ENCODE assay signal across 26 cellular contexts in genomic region chr12:63864456-63864709, GRCh38.
"Had no signal": no experiment of that assay in that cellular context is flagged by ENCODE, and none has a peak within 500 bp of the region (broad histone marks: within the 10 kb centered on the region; RNA-seq: fewer than 3 reads in every experiment).

No MANE protein-coding gene starts in this region.

- H3K27ac ChIP-seq: colonic mucosa, epithelial cell of prostate, gastrocnemius medialis, lower lobe of right lung, neutrophil, parathyroid adenoma, right lobe of liver, testis, tibial nerve, upper lobe of left lung had no signal

- H3K27me3 Mint-ChIP-seq: dendritic cell treated with granulocyte-macrophage colony-stimulating factor and Interleukin-4, amounts not matched to agents 40 ng/mL and 50 ng/mL, for 4 days; progenitor cell of endocrine pancreas had no signal

- H3K4me1 ChIP-seq: colonic mucosa, lower lobe of right lung, testis had no signal

- DNase-seq: colonic mucosa; effector CD8-positive, alpha-beta T cell; endodermal cell; foreskin fibroblast; gastrocnemius medialis; head of caudate nucleus; left ventricle myocardium superior; lower lobe of right lung; natural killer cell; right lobe of liver; stimulated activated CD4-positive, alpha-beta T cell treated with anti-CD3 and anti-CD28 coated beads, Interleukin-2, amount 100 ng/mL, for 24 hours; stimulated activated CD4-positive, alpha-beta T cell treated with anti-CD3 and anti-CD28 coated beads, Interleukin-4, amount 100 ng/mL, for 24 hours; stimulated activated naive CD8-positive, alpha-beta T cell treated with anti-CD3 and anti-CD28 coated beads, Interleukin-15, Interleukin-2, amounts not matched to agents 100 U/mL and 50 U/mL, for 24 hours; substantia nigra; testis; upper lobe of left lung had no signal

- H3K36me3 ChIP-seq: colonic mucosa, gastrocnemius medialis, lower lobe of right lung, neutrophil, right lobe of liver, tibial nerve, upper lobe of left lung had no signal

- ATAC-seq: esophagus mucosa; gastrocnemius medialis; left ventricle myocardium superior; lower lobe of right lung; natural killer cell; right lobe of liver; stimulated activated effector memory CD8-positive, alpha-beta T cell treated with anti-CD3 and anti-CD28 coated beads, Interleukin-12 subunit alpha, Interleukin-12 subunit beta, amount 100 ng/mL, for 72 hours; stimulated activated naive CD8-positive, alpha-beta T cell treated with anti-CD3 and anti-CD28 coated beads, Interleukin-15, Interleukin-2, amounts not matched to agents 100 U/mL and 50 U/mL, for 24 hours had no signal

- H3K4me1 Mint-ChIP-seq: memory B cell; natural killer cell; stimulated activated effector memory CD8-positive, alpha-beta T cell treated with anti-CD3 and anti-CD28 coated beads, Interleukin-12 subunit alpha, Interleukin-12 subunit beta, amount 100 ng/mL, for 72 hours had no signal

- H3K4me3 ChIP-seq: colonic mucosa, gastrocnemius medialis, lower lobe of right lung, right lobe of liver, testis, tibial nerve, upper lobe of left lung had no signal

- H3K9me3 ChIP-seq: colonic mucosa, gastrocnemius medialis, lower lobe of right lung, neutrophil, right lobe of liver, testis, tibial nerve, upper lobe of left lung had no signal

- H3K36me3 Mint-ChIP-seq: memory B cell; natural killer cell; stimulated activated effector memory CD8-positive, alpha-beta T cell treated with anti-CD3 and anti-CD28 coated beads, Interleukin-12 subunit alpha, Interleukin-12 subunit beta, amount 100 ng/mL, for 72 hours had no signal

- H2AFZ ChIP-seq: parathyroid adenoma had no signal

- H3K27ac Mint-ChIP-seq: dendritic cell treated with granulocyte-macrophage colony-stimulating factor and Interleukin-4, amounts not matched to agents 40 ng/mL and 50 ng/mL, for 4 days; endodermal cell; memory B cell; natural killer cell; progenitor cell of endocrine pancreas; stimulated activated effector memory CD8-positive, alpha-beta T cell treated with anti-CD3 and anti-CD28 coated beads, Interleukin-12 subunit alpha, Interleukin-12 subunit beta, amount 100 ng/mL, for 72 hours had no signal

- H3K4me3 Mint-ChIP-seq: dendritic cell treated with granulocyte-macrophage colony-stimulating factor and Interleukin-4, amounts not matched to agents 40 ng/mL and 50 ng/mL, for 4 days; endodermal cell; memory B cell; natural killer cell; neural crest cell; stimulated activated effector memory CD8-positive, alpha-beta T cell treated with anti-CD3 and anti-CD28 coated beads, Interleukin-12 subunit alpha, Interleukin-12 subunit beta, amount 100 ng/mL, for 72 hours had no signal

- H3K27me3 ChIP-seq: colonic mucosa, gastrocnemius medialis, neutrophil, right lobe of liver, testis, tibial nerve, upper lobe of left lung had no signal

- H3K9me3 Mint-ChIP-seq: dendritic cell treated with granulocyte-macrophage colony-stimulating factor and Interleukin-4, amounts not matched to agents 40 ng/mL and 50 ng/mL, for 4 days; endodermal cell; memory B cell; natural killer cell; neural crest cell; stimulated activated effector memory CD8-positive, alpha-beta T cell treated with anti-CD3 and anti-CD28 coated beads, Interleukin-12 subunit alpha, Interleukin-12 subunit beta, amount 100 ng/mL, for 72 hours had no signal
